Comparison of ENCODE assay signal across 5 cellular contexts in the genomic region with DNA sequence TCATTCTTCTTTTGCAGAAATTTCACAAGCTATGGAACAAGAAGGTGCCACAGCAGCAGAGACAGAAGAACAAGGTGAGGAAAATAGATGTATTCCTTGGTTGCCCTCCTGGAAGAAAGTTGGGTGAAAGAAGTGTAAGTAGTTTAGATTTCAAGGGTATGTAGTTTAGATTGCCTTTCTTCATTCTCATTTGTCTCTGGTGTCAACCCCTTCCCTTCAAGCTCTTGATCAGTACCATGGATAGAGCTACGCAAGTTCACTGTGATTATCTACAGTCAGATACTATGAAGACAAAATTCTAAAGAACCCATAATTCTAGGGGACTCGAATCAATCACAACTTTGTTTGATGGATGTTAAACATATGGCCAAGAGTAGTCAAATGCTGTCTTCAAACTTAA. TPM values are rescaled to one million over a fixed set of nuclear protein-coding genes. Genes with fewer than 3 reads are reported as not detected.
"Had no signal": no experiment of that assay in that cellular context is flagged by ENCODE, and none has a peak within 500 bp of the region (broad histone marks: within the 10 kb centered on the region; RNA-seq: fewer than 3 reads in every experiment).

No MANE protein-coding gene starts in this region.

RNA-seq across cellular contexts. Expression of a gene that starts 32.8 kb away (rescaled TPM):
- total RNA-seq: GM23338, H9, HFFc6, HT1080, IMR-90 had no signal
- polyA plus RNA-seq: GM23338, IMR-90 had no signal
